In the genomic region with DNA sequence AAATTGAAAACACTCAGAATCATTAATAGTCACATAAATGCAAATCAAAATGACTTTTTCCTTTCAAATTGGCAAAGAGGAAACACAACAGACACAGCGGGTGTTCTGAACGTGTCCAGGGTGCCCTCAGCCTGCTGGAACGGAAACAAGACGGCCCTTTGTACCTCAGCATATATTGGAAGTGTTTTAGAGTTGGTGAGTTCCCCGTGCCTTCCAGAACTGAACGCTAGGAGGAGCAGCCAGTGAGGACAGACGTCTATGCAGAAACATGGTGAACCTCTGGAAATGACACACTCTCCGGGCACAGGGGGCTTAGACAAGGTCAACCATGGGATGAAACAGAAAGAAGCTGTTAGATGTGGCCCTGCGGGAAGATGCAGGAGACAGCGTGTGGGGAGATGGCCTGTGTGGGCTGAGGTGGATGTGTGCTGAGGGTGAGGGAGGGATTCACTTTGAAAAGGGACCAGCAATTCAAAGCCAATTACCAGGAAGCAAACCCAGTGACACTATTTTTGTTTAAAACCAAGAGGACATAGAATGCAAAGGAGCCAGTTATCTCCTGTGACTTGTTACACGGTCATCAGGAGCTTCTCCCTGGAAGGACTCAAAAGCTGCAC, we compare ENCODE assay signal across 8 cellular contexts. TPM values are rescaled to one million over a fixed set of nuclear protein-coding genes. Genes with fewer than 3 reads are reported as not detected.
A peak's percentile ranks its signal among the peaks of the same experiment; 100 is the strongest.
DNase-seq lines count a peak whose midpoint lies in the region; ATAC-seq, FAIRE-seq and TF ChIP-seq lines count a peak whose summit lies in the region.

No MANE protein-coding gene starts in this region.

- peak; percentile 64 for DNase-seq in GM10248 (ENCODE audit: extremely low spot score)
- DNase-seq in LoVo (ENCODE audit: low spot score) = peak; percentile 74
- DNase-seq in UCSD-AML1 (lab: John Stamatoyannopoulos, UW; ENCODE audit: unreplicated experiment) = peak; percentile 57
- DNase-seq in mammary epithelial cell = peak; percentile 55
- no peak for DNase-seq in keratinocyte (ENCODE audit: low read depth, low spot score)
- DNase-seq in stimulated activated CD4-positive, alpha-beta T cell treated with anti-CD3 and anti-CD28 coated beads, Interleukin-4, amount 100 ng/mL, for 4 hours = peak; percentile 38 to 45

- POLR2A ChIA-PET in GM10248 (lab: Yijun Ruan, JAX) = no interaction called here

- H4K20me1 ChIP-seq in mammary epithelial cell (ENCODE audit: insufficient read depth, low read length) (no peaks in the 10 kb centered on the region), keratinocyte (ENCODE audit: control insufficient read depth, extremely low read depth, insufficient read depth, low read length) (no peaks in the 10 kb centered on the region)

- H3K27ac ChIP-seq in mammary epithelial cell (ENCODE audit: insufficient read depth, low read depth, low read length) (no peak overlapping the region), keratinocyte (ENCODE audit: control insufficient read depth, insufficient read depth, low read length) (no peak overlapping the region)

- 31% methylated on average over 11 of the region's 11 CpGs for WGBS in mammary epithelial cell (ENCODE audit: low coverage, missing lambda C conversion rate)

- dilution Hi-C loops in mammary epithelial cell (cut with HindIII; ENCODE audit: low sequenced_read_pairs) (no loop called here), keratinocyte (cut with MboI; ENCODE audit: extremely low pct_ligation_motif_present, low sequenced_read_pairs) (no loop called here)

- H3K4me1 ChIP-seq in mammary epithelial cell (ENCODE audit: insufficient read depth, low read length) (no peaks in the 10 kb centered on the region), keratinocyte (ENCODE audit: control insufficient read depth, extremely low read depth, insufficient read depth, low read length) (peaks cover 7% of the 10 kb centered on the region)

- CTCF ChIA-PET in GM10248 (lab: Yijun Ruan, JAX) (interaction anchor here (1.3 kb wide), 1 partner anchor 195 kb away, joined by 3 read pairs; no protein-coding TSS in a partner anchor), mammary epithelial cell (lab: Charles Lee; ENCODE audit: low non-redundant PET) (no interaction called here)

- no peaks in the 10 kb centered on the region for H3K9me3 ChIP-seq in mammary epithelial cell (replicated peaks; ENCODE audit: insufficient read depth, low read length)
- H3K9me3 ChIP-seq in keratinocyte (ENCODE audit: control insufficient read depth, low read depth, low read length) = no peaks in the 10 kb centered on the region

- no peaks in the 10 kb centered on the region for H3K36me3 ChIP-seq in mammary epithelial cell (ENCODE audit: insufficient read depth, low read length)
- H3K36me3 ChIP-seq in keratinocyte (ENCODE audit: control insufficient read depth in 2 of 2, extremely low read depth in 1 of 2, insufficient read depth in 2 of 2, low read length in 2 of 2) = no peaks in the 10 kb centered on the region

- H3K27me3 ChIP-seq in mammary epithelial cell (ENCODE audit: insufficient read depth, low read length) (no peaks in the 10 kb centered on the region), keratinocyte (ENCODE audit: control insufficient read depth, extremely low read depth, insufficient read depth, low read length) (peaks cover 10% of the 10 kb centered on the region)

- no peak for ATAC-seq in GM19395 (IDR thresholded peaks at IDR 0.05; ENCODE audit: unreplicated experiment)
- ATAC-seq in GM18498 (IDR thresholded peaks at IDR 0.05; ENCODE audit: unreplicated experiment) = no peak

- TF ChIP-seq CTCF in GM10248 (IDR thresholded peaks at IDR 0.05; ENCODE audit: control extremely low read depth, extremely low read depth, low read depth, missing control alignments) = peak; percentile 55
- peak; percentile 76 to 87 for TF ChIP-seq CTCF in mammary epithelial cell (conservative IDR thresholded peaks at IDR 0.05 in 1 of 2, IDR thresholded peaks at IDR 0.05 in 1 of 2; ENCODE audit: extremely low read depth in 1 of 2, insufficient read depth in 1 of 2, low read depth in 1 of 2, low read length in 2 of 2)
- peak in 2 of 3 experiments; percentile 77 to 81 for TF ChIP-seq CTCF in keratinocyte (optimal IDR thresholded peaks at IDR 0.05 in 1 of 3, IDR thresholded peaks at IDR 0.05 in 1 of 3, conservative IDR thresholded peaks at IDR 0.05 in 1 of 3; ENCODE audit: extremely low read depth in 1 of 3, insufficient read depth in 2 of 3, low read length in 3 of 3)

- H3K79me2 ChIP-seq in mammary epithelial cell (ENCODE audit: insufficient read depth, low read length) = no peaks in the 10 kb centered on the region
- H3K79me2 ChIP-seq in keratinocyte (ENCODE audit: control insufficient read depth, insufficient read depth, low read length) = no peaks in the 10 kb centered on the region

- FAIRE-seq in keratinocyte (lab: Jason Lieb, UNC) = no peak

- H3K9ac ChIP-seq in mammary epithelial cell (ENCODE audit: insufficient read depth, low read length) (no peak overlapping the region), keratinocyte (ENCODE audit: control insufficient read depth, extremely low read depth, insufficient read depth, low read length) (no peak overlapping the region)

- BruUV-seq in mammary epithelial cell (replicated peaks; lab: Mats Ljungman, UMichigan) = no TSS peak

- H3K4me2 ChIP-seq in mammary epithelial cell (ENCODE audit: insufficient read depth, low read depth, low read length) (no peak overlapping the region), keratinocyte (ENCODE audit: control insufficient read depth, extremely low read depth, insufficient read depth, low read depth, low read length) (no peak overlapping the region)

- in situ Hi-C loops in mammary epithelial cell (cut with MboI; ENCODE audit: low sequenced_read_pairs in 2 of 2) = no loop called here

- H2AFZ ChIP-seq in mammary epithelial cell (ENCODE audit: low read depth, low read length) = no peak overlapping the region
- H2AFZ ChIP-seq in keratinocyte (ENCODE audit: control insufficient read depth, low read length) = no peak overlapping the region

- no peak overlapping the region for H3K4me3 ChIP-seq in mammary epithelial cell (replicated peaks in 1 of 3; ENCODE audit: insufficient read depth in 1 of 3, low read depth in 2 of 3, low read length in 3 of 3)
- no peak overlapping the region for H3K4me3 ChIP-seq in keratinocyte (ENCODE audit: control insufficient read depth in 2 of 3, extremely low read depth in 1 of 3, insufficient read depth in 2 of 3, low read depth in 1 of 3, low read length in 3 of 3)

- intact Hi-C loops in mammary epithelial cell (cut with micrococcal nuclease) = loop anchor here (1.0 to 5.0 kb wide), 2 partner anchors 195 to 274 kb away; partner anchors contain the start of gene UVSSA

- H3K9me1 ChIP-seq in keratinocyte (ENCODE audit: control insufficient read depth, extremely low read depth, insufficient read depth, low read length) = no peaks in the 10 kb centered on the region

RNA-seq across cellular contexts. Expression of gene RNF212, which starts 40.4 kb away (rescaled TPM):
- total RNA-seq in mammary epithelial cell = 1 to 10 TPM in 1 of 2 donors, under 1 TPM in 1; 0.33 to 2.2 TPM
- polyA plus RNA-seq in mammary epithelial cell = 1.1 TPM
- polyA minus RNA-seq in mammary epithelial cell = not detected
- polyA plus RNA-seq in keratinocyte = 0.16 to 0.28 TPM (median 0.24 TPM) in 3 replicates
- polyA plus RNA-seq in keratinocyte (2011; ENCODE audit: low read depth) = not detected
- polyA plus RNA-seq in keratinocyte (2011; cell fraction: cytosol; rRNA removed) = 0.16 and 0.30 TPM in 2 replicates
- polyA plus RNA-seq in keratinocyte (2011; cell fraction: nucleus; rRNA removed) = 0.69 and 0.85 TPM in 2 replicates
- 0.18 TPM in 1 of 2 replicates, not detected in the other for polyA plus RNA-seq in keratinocyte (2012; ENCODE audit: low replicate concordance)
- polyA minus RNA-seq in keratinocyte = 0.10 TPM in 1 of 3 replicates, not detected in the others
- polyA minus RNA-seq in keratinocyte (2011; cell fraction: cytosol; rRNA and poly(A)+ RNA removed) = not detected
- 0.53 and 0.62 TPM in 2 replicates for polyA minus RNA-seq in keratinocyte (2011; cell fraction: nucleus; rRNA and poly(A)+ RNA removed)
